In the genomic region with DNA sequence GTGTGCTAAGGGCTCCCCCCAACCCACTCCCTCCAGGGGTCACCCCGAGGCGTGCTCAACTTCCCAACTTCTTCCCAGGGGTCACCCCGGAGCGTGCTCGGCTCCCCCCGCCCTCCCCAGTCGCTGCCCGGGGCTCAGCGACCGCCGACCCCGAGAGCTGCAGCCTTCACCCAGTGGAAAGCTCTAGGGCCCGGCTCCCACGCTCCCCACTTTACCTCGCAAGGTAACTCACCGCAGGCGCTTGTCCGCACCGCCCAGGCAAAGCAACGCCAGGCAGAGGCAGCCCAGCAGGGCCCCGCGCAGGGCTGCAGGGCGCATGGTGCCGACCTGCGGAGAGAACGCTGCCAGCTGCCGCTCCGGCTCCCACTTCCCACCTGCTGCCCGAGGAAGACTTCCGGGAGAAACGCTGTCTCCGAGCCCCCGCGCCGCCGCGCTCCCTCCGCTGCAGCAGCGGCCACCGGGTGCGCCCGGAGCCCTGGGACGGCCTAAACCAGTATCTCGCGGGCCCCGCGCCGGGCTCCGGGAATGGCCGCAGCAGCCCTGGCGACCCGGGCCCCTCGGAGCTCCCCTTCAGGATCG, we compare ENCODE assay signal across 7 cellular contexts. TPM values are rescaled to one million over a fixed set of nuclear protein-coding genes. Genes with fewer than 3 reads are reported as not detected.
DNase-seq lines count a peak whose midpoint lies in the region; ATAC-seq, FAIRE-seq and TF ChIP-seq lines count a peak whose summit lies in the region.

No MANE protein-coding gene starts in this region.

- H3K36me3 ChIP-seq in iPS-15b (ENCODE audit: control insufficient read depth, insufficient read depth, low read length), result no peaks in the 10 kb centered on the region
- no peaks in the 10 kb centered on the region for H3K36me3 ChIP-seq in small intestine (ENCODE audit: control insufficient read depth in 2 of 2, insufficient read depth in 2 of 2, low read length in 2 of 2)

- peak overlapping the region; percentile 83 for H3K4me3 Mint-ChIP-seq in activated naive CD8-positive, alpha-beta T cell treated with anti-CD3 and anti-CD28 coated beads for 36 hours

- peaks cover 18% of the 10 kb centered on the region for H3K36me3 Mint-ChIP-seq in activated naive CD8-positive, alpha-beta T cell treated with anti-CD3 and anti-CD28 coated beads for 36 hours

- H3K9me3 ChIP-seq in iPS-15b (ENCODE audit: control insufficient read depth, insufficient read depth, low read length) (no peaks in the 10 kb centered on the region), small intestine (ENCODE audit: control insufficient read depth, low read depth) (no peaks in the 10 kb centered on the region)

- TF ChIP-seq CTCF in LNCaP clone FGC (IDR thresholded peaks at IDR 0.05; ENCODE audit: control insufficient read depth, extremely low read depth, insufficient read depth), result no peak

- no peak overlapping the region for H3K9ac ChIP-seq in iPS-15b (ENCODE audit: low read depth, low read length)

- H3K4me3 ChIP-seq in LNCaP clone FGC (ENCODE audit: low read depth, low read length) (peak overlapping the region; percentile 89), iPS-15b (ENCODE audit: low read depth, low read length) (peak overlapping the region; percentile 56), small intestine (ENCODE audit: low read depth in 1 of 2, low read length in 2 of 2) (peak overlapping the region; percentile 64 to 97)

- FAIRE-seq in small intestine (lab: Jason Lieb, UNC), result no peak

- H3K27me3 ChIP-seq in iPS-15b (ENCODE audit: control insufficient read depth, insufficient read depth, low read length) (no peaks in the 10 kb centered on the region), small intestine (ENCODE audit: control insufficient read depth in 2 of 2, insufficient read depth in 2 of 2, low read length in 2 of 2) (no peaks in the 10 kb centered on the region)

- H3K4me1 ChIP-seq in iPS-15b (ENCODE audit: control insufficient read depth, insufficient read depth, low read length) (peaks cover 6% of the 10 kb centered on the region), small intestine (ENCODE audit: control insufficient read depth in 2 of 2, insufficient read depth in 1 of 2, low read depth in 1 of 2, low read length in 1 of 2) (peaks cover 0 to 3% of the 10 kb centered on the region in 2 donors)

- peak; percentile 44 for DNase-seq in ELR (ENCODE audit: low read depth)
- DNase-seq in LNCaP clone FGC (ENCODE audit: low read depth), result no peak
- no peak for DNase-seq in activated naive CD8-positive, alpha-beta T cell treated with anti-CD3 and anti-CD28 coated beads for 36 hours
- no peak for DNase-seq in small intestine
- DNase-seq in epidermal melanocyte (ENCODE audit: insufficient read length, low spot score), result no peak

- peak; percentile 1 for ATAC-seq in GM21447 (IDR thresholded peaks at IDR 0.05; ENCODE audit: unreplicated experiment)

- peaks cover 63% of the 10 kb centered on the region for H3K4me1 Mint-ChIP-seq in activated naive CD8-positive, alpha-beta T cell treated with anti-CD3 and anti-CD28 coated beads for 36 hours

- WGBS in small intestine, 3 donors, result 0 to 1% (median 1%) methylated on average over 41 to 54 of the region's 54 CpGs

- no peaks in the 10 kb centered on the region for H3K27me3 Mint-ChIP-seq in activated naive CD8-positive, alpha-beta T cell treated with anti-CD3 and anti-CD28 coated beads for 36 hours

- H3K27ac ChIP-seq in small intestine (ENCODE audit: low read depth in 1 of 2, low read length in 1 of 2), result peak overlapping the region; percentile 27 to 71

- H3K9me3 Mint-ChIP-seq in activated naive CD8-positive, alpha-beta T cell treated with anti-CD3 and anti-CD28 coated beads for 36 hours, result no peaks in the 10 kb centered on the region

- peak overlapping the region; percentile 67 for H3K27ac Mint-ChIP-seq in activated naive CD8-positive, alpha-beta T cell treated with anti-CD3 and anti-CD28 coated beads for 36 hours

RNA-seq across cellular contexts. Expression of a gene that starts 0.4 kb away (rescaled TPM):
- total RNA-seq in activated naive CD8-positive, alpha-beta T cell treated with anti-CD3 and anti-CD28 coated beads for 36 hours, result 10 to 100 TPM; 34.1 to 35.8 TPM
- polyA plus RNA-seq in small intestine, result 10 to 100 TPM; 25.7 to 41.9 (median 41.3) TPM

RNA-seq across cellular contexts. Expression of a gene that starts 43.2 kb away (rescaled TPM):
- total RNA-seq in activated naive CD8-positive, alpha-beta T cell treated with anti-CD3 and anti-CD28 coated beads for 36 hours, result 10 to 100 TPM; 24.5 to 27.3 TPM
- 10 to 100 TPM in 2 of 3 donors, 1 to 10 TPM in 1; 8.4 to 23.5 (median 13.2) TPM for polyA plus RNA-seq in small intestine
